In genomic region chr9:26756881-26757280, GRCh38 we compare ENCODE assay signal across 17 cellular contexts.
A peak's percentile ranks its signal among the peaks of the same experiment; 100 is the strongest.
DNase-seq lines count a peak whose midpoint lies in the region.
"Had no signal": no experiment of that assay in that cellular context is flagged by ENCODE, and none has a peak within 500 bp of the region (broad histone marks: within the 10 kb centered on the region; RNA-seq: fewer than 3 reads in every experiment).

No MANE protein-coding gene starts in this region.

- no peaks in the 10 kb centered on the region for H3K9me3 ChIP-seq in effector memory CD4-positive, alpha-beta T cell (ENCODE audit: control insufficient read depth, low read length)
- H3K9me3 ChIP-seq: BE2C; BLaER1 treated with 17β-estradiol and CSF1 and Interleukin-3, amounts not matched to agents 10 nM and 100 nM had no signal

- DNase-seq in NCI-H146 (lab: John Stamatoyannopoulos, UW) (peak; percentile 4), NCI-H146 treated with DMSO at 0.1 percent for 48 hours (lab: John Stamatoyannopoulos, UW; ENCODE audit: unreplicated experiment) (no peak), medulla oblongata (ENCODE audit: extremely low spot score) (peak; percentile 58), putamen (ENCODE audit: low spot score) (peak; percentile 15), cerebellum (ENCODE audit: low spot score) (no peak)
- DNase-seq in effector memory CD4-positive, alpha-beta T cell, result no peak
- DNase-seq: BE2C; CD4-positive, alpha-beta T cell; CD8-positive, alpha-beta memory T cell; DMS 273 treated with DMSO at 0.1 percent for 48 hours; DMS79; EL; GF-D8; H9 had no signal

- no peaks in the 10 kb centered on the region for H3K4me1 ChIP-seq in effector memory CD4-positive, alpha-beta T cell (ENCODE audit: control insufficient read depth, insufficient read depth, low read length, poor library complexity, severe bottlenecking)
- H3K4me1 ChIP-seq: BE2C; BLaER1 treated with 17β-estradiol and CSF1 and Interleukin-3, amounts not matched to agents 10 nM and 100 nM had no signal

- no peak overlapping the region for H3K4me3 ChIP-seq in effector memory CD4-positive, alpha-beta T cell (ENCODE audit: insufficient read depth, low read depth, low read length, poor library complexity, severe bottlenecking)
- H3K4me3 ChIP-seq: BLaER1 treated with 17β-estradiol and CSF1 and Interleukin-3, amounts not matched to agents 10 nM and 100 nM; GM23338 had no signal

- no peak overlapping the region for H3K27ac ChIP-seq in effector memory CD4-positive, alpha-beta T cell (ENCODE audit: insufficient read depth, low read length, poor library complexity, severe bottlenecking)
- H3K27ac ChIP-seq: 22Rv1; BLaER1 treated with 17β-estradiol and CSF1 and Interleukin-3, amounts not matched to agents 10 nM and 100 nM had no signal

- no peaks in the 10 kb centered on the region for H3K36me3 ChIP-seq in effector memory CD4-positive, alpha-beta T cell (ENCODE audit: control insufficient read depth, insufficient read depth, low read length)
- H3K36me3 ChIP-seq: BE2C; BLaER1 treated with 17β-estradiol and CSF1 and Interleukin-3, amounts not matched to agents 10 nM and 100 nM had no signal

- no peaks in the 10 kb centered on the region for H3K27me3 ChIP-seq in effector memory CD4-positive, alpha-beta T cell (replicated peaks; ENCODE audit: control insufficient read depth, insufficient read depth, low read length, poor library complexity, severe bottlenecking)
- H3K27me3 ChIP-seq: BE2C; BLaER1 treated with 17β-estradiol and CSF1 and Interleukin-3, amounts not matched to agents 10 nM and 100 nM had no signal

Comparison
In these comparisons a context has a peak if more than half of its experiments do, and no peak if none do; other contexts are left out.
1. DNase-seq: peak in NCI-H146 (single experiment), medulla oblongata (single experiment) and putamen (single experiment); none in NCI-H146 treated with DMSO at 0.1 percent for 48 hours (single experiment), cerebellum (single experiment) and effector memory CD4-positive, alpha-beta T cell (0 of 3).